In the genomic region with DNA sequence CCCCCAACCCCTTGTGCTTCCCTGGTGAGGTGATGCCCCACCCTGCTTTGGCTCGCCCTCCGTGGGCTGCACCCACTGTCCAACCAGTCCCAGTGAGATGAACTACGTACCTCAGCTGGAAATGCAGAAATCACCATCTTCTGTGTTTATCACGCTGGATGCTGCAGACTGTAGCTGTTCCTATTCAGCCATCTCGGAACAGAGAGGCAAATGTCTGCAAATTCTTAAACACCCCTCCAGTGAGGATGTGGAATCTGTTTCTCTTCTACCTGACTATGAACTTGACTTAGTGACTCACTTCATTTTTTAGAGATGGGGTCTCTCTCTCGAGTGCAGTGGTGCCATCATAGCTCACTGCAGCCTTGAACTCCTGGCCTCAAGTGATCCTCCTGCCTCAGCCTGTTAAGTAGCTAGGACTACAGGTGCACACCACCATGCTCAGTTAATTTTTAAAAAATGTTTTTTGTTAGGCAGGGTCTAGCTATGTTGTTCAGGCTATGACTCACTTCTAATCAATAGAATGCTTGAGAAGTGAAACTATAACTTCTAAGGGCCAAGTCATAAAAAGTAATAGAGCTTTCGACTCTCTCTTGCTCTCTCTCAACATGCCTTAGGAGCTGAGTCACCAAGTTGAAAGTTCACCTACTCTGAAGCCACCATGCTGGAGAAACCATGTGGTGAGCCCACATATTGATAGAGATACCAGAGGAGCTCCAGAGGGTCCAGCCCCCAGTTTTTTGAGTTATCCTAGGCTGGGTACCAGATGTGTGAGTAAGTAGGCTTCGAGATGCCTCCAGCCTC, we compare ENCODE assay signal across 8 cellular contexts. TPM values are rescaled to one million over a fixed set of nuclear protein-coding genes. Genes with fewer than 3 reads are reported as not detected.
DNase-seq lines count a peak whose midpoint lies in the region; ATAC-seq and TF ChIP-seq lines count a peak whose summit lies in the region.

No MANE protein-coding gene starts in this region.

- H3K4me3 Mint-ChIP-seq in MCF 10A (ENCODE audit: unreplicated experiment), result no peak overlapping the region
- H3K4me3 Mint-ChIP-seq in stimulated activated naive CD8-positive, alpha-beta T cell treated with anti-CD3 and anti-CD28 coated beads, Interleukin-15, amount 100 ng/mL, for 72 hours, result no peak overlapping the region

- H3K4me3 ChIP-seq in mammary epithelial cell (replicated peaks in 1 of 3; ENCODE audit: insufficient read depth in 1 of 3, low read depth in 2 of 3, low read length in 3 of 3) (no peak overlapping the region), heart left ventricle (no peak overlapping the region)

- no peak overlapping the region for H3K9ac ChIP-seq in mammary epithelial cell (ENCODE audit: insufficient read depth, low read length)

- no peak for TF ChIP-seq POLR2A in heart left ventricle (IDR thresholded peaks at IDR 0.05)

- DNase-seq in mammary epithelial cell (peak; percentile 45), MCF 10A (ENCODE audit: unreplicated experiment) (no peak), HT1080 (ENCODE audit: low read depth) (peak; percentile 82), astrocyte of the hippocampus (ENCODE audit: low read depth, low spot score) (peak; percentile 57), heart left ventricle (no peak), ureter (ENCODE audit: low spot score) (no peak)
- DNase-seq in stimulated activated naive CD8-positive, alpha-beta T cell treated with anti-CD3 and anti-CD28 coated beads, Interleukin-15, amount 100 ng/mL, for 72 hours, result peak; percentile 30 to 54
- DNase-seq in activated effector memory CD4-positive, alpha-beta T cell treated with anti-CD3 and anti-CD28 coated beads, Interleukin-2, amount 50 U/mL, for 16 hours, result no peak

- no peaks in the 10 kb centered on the region for H3K79me2 ChIP-seq in mammary epithelial cell (ENCODE audit: insufficient read depth, low read length)

- intact Hi-C loops in mammary epithelial cell (cut with micrococcal nuclease) (no loop called here), MCF 10A (cut with micrococcal nuclease) (no loop called here), heart left ventricle (cut with DNase I) (no loop called here)

- H3K4me1 ChIP-seq in mammary epithelial cell (ENCODE audit: insufficient read depth, low read length), result peaks cover under 1% of the 10 kb centered on the region
- H3K4me1 ChIP-seq in heart left ventricle, result no peaks in the 10 kb centered on the region

- no peak overlapping the region for H3K27ac Mint-ChIP-seq in MCF 10A (ENCODE audit: low read depth, unreplicated experiment)
- H3K27ac Mint-ChIP-seq in stimulated activated naive CD8-positive, alpha-beta T cell treated with anti-CD3 and anti-CD28 coated beads, Interleukin-15, amount 100 ng/mL, for 72 hours, result peak overlapping the region; percentile 57 to 63

- in situ Hi-C loops in mammary epithelial cell (cut with MboI; ENCODE audit: low sequenced_read_pairs in 2 of 2), result no loop called here

- 83% methylated on average over 8 of the region's 8 CpGs for WGBS in mammary epithelial cell (ENCODE audit: low coverage, missing lambda C conversion rate)
- 83 to 89% (median 86%) methylated on average over 5 to 8 of the region's 8 CpGs for WGBS in heart left ventricle, 4 donors

- H3K4me1 Mint-ChIP-seq in MCF 10A (ENCODE audit: insufficient read depth, unreplicated experiment), result no peaks in the 10 kb centered on the region
- peaks cover 20% of the 10 kb centered on the region for H3K4me1 Mint-ChIP-seq in stimulated activated naive CD8-positive, alpha-beta T cell treated with anti-CD3 and anti-CD28 coated beads, Interleukin-15, amount 100 ng/mL, for 72 hours

- ATAC-seq in stimulated activated naive CD8-positive, alpha-beta T cell treated with anti-CD3 and anti-CD28 coated beads, Interleukin-15, amount 100 ng/mL, for 72 hours, result peak; percentile 98
- ATAC-seq in heart left ventricle, result no peak

- H3K36me3 ChIP-seq in mammary epithelial cell (ENCODE audit: insufficient read depth, low read length), result no peaks in the 10 kb centered on the region
- no peaks in the 10 kb centered on the region for H3K36me3 ChIP-seq in heart left ventricle

- H3K27me3 Mint-ChIP-seq in MCF 10A (ENCODE audit: insufficient read depth, unreplicated experiment), result no peaks in the 10 kb centered on the region
- H3K27me3 Mint-ChIP-seq in stimulated activated naive CD8-positive, alpha-beta T cell treated with anti-CD3 and anti-CD28 coated beads, Interleukin-15, amount 100 ng/mL, for 72 hours, result no peaks in the 10 kb centered on the region

- POLR2A ChIA-PET in MCF 10A (lab: Yijun Ruan, JAX), result no interaction called here

- no peaks in the 10 kb centered on the region for H3K36me3 Mint-ChIP-seq in MCF 10A (ENCODE audit: insufficient read depth, unreplicated experiment)

- no peaks in the 10 kb centered on the region for H3K9me3 Mint-ChIP-seq in MCF 10A (ENCODE audit: unreplicated experiment)
- peaks cover 1 to 6% of the 10 kb centered on the region in 2 donors for H3K9me3 Mint-ChIP-seq in stimulated activated naive CD8-positive, alpha-beta T cell treated with anti-CD3 and anti-CD28 coated beads, Interleukin-15, amount 100 ng/mL, for 72 hours

- TF ChIP-seq CTCF in mammary epithelial cell (conservative IDR thresholded peaks at IDR 0.05 in 1 of 2, IDR thresholded peaks at IDR 0.05 in 1 of 2; ENCODE audit: extremely low read depth in 1 of 2, insufficient read depth in 1 of 2, low read depth in 1 of 2, low read length in 2 of 2) (no peak), MCF 10A (IDR thresholded peaks at IDR 0.05; ENCODE audit: unreplicated experiment) (no peak), heart left ventricle (IDR thresholded peaks at IDR 0.05) (no peak)

- H4K20me1 ChIP-seq in mammary epithelial cell (ENCODE audit: insufficient read depth, low read length), result no peaks in the 10 kb centered on the region

- no peaks in the 10 kb centered on the region for H3K9me3 ChIP-seq in mammary epithelial cell (replicated peaks; ENCODE audit: insufficient read depth, low read length)
- H3K9me3 ChIP-seq in heart left ventricle, result no peaks in the 10 kb centered on the region

- CTCF ChIA-PET in mammary epithelial cell (lab: Charles Lee; ENCODE audit: low non-redundant PET), result interaction anchor here (0.7 kb wide), 1 partner anchor 135 kb away, joined by 5 read pairs; no protein-coding TSS in a partner anchor
- CTCF ChIA-PET in MCF 10A (lab: Yijun Ruan, JAX), result interaction anchor here (0.9 to 1.8 kb wide), 3 partner anchors 9 to 10 kb away, joined by 3 to 6 read pairs (median 3); no protein-coding TSS in a partner anchor

- H3K4me2 ChIP-seq in mammary epithelial cell (ENCODE audit: insufficient read depth, low read depth, low read length), result no peak overlapping the region

- dilution Hi-C loops in mammary epithelial cell (cut with HindIII; ENCODE audit: low sequenced_read_pairs), result loop anchor here (10.0 kb wide), 1 partner anchor 214 kb away; no protein-coding TSS in a partner anchor

- H3K27me3 ChIP-seq in mammary epithelial cell (ENCODE audit: insufficient read depth, low read length) (no peaks in the 10 kb centered on the region), heart left ventricle (no peaks in the 10 kb centered on the region)

- no peak overlapping the region for H3K27ac ChIP-seq in mammary epithelial cell (ENCODE audit: insufficient read depth, low read depth, low read length)
- no peak overlapping the region for H3K27ac ChIP-seq in heart left ventricle

- peak overlapping the region; percentile 33 for H2AFZ ChIP-seq in mammary epithelial cell (ENCODE audit: low read depth, low read length)

- BruUV-seq in mammary epithelial cell (replicated peaks; lab: Mats Ljungman, UMichigan) (no TSS peak), MCF 10A (replicated peaks; lab: Mats Ljungman, UMichigan) (no TSS peak)

RNA-seq across cellular contexts. Expression of gene PARP14, which starts 11.5 kb away (rescaled TPM):
- total RNA-seq in mammary epithelial cell, result 10 to 100 TPM; 14.6 to 18.8 TPM
- polyA plus RNA-seq in mammary epithelial cell, result 7.1 TPM
- polyA minus RNA-seq in mammary epithelial cell, result 18.0 TPM
- 15.5 and 23.8 TPM in 2 replicates for total RNA-seq in MCF 10A (2022)
- 19.8 and 21.0 TPM in 2 replicates for total RNA-seq in HT1080 (2014; rRNA removed; shearing (Covaris generic))
- 6.8 and 9.5 TPM in 2 replicates for polyA plus RNA-seq in HT1080 (2015; cell fraction: cytosol; rRNA removed)
- polyA plus RNA-seq in HT1080 (2015; cell fraction: nucleus; rRNA removed), result 36.2 and 42.0 TPM in 2 replicates
- 100 to 1,000 TPM in 1 of 9 donors, 10 to 100 TPM in 8; 10.1 to 104 (median 15.6) TPM for total RNA-seq in heart left ventricle
- polyA plus RNA-seq in heart left ventricle, result 1 to 10 TPM; 5.0 to 7.1 TPM
- 51.3 TPM for total RNA-seq in ureter

Comparison
In these comparisons a context has a peak if more than half of its experiments do, and no peak if none do; other contexts are left out.
1. DNase-seq: peak in mammary epithelial cell (single experiment), HT1080 (single experiment), astrocyte of the hippocampus (single experiment) and stimulated activated naive CD8-positive, alpha-beta T cell treated with anti-CD3 and anti-CD28 coated beads, Interleukin-15, amount 100 ng/mL, for 72 hours (2 of 2); none in MCF 10A (single experiment), heart left ventricle (0 of 5), ureter (single experiment) and activated effector memory CD4-positive, alpha-beta T cell treated with anti-CD3 and anti-CD28 coated beads, Interleukin-2, amount 50 U/mL, for 16 hours (single experiment).